28 cellular contexts compared by ENCODE assay signal in genomic region chr18:78949216-78949615, GRCh38. TPM values are rescaled to one million over a fixed set of nuclear protein-coding genes. Genes with fewer than 3 reads are reported as not detected.
"Had no signal": no experiment of that assay in that cellular context is flagged by ENCODE, and none has a peak within 500 bp of the region (broad histone marks: within the 10 kb centered on the region; RNA-seq: fewer than 3 reads in every experiment).

No MANE protein-coding gene starts in this region.

- H3K9me3 Mint-ChIP-seq: mesothelial cell of epicardium had no signal

- H3K4me3 ChIP-seq: coronary artery, dorsolateral prefrontal cortex, esophagus squamous epithelium, gastrocnemius medialis, heart right ventricle, left lung, lower lobe of right lung, mucosa of descending colon had no signal

- FAIRE-seq: colon, islet of Langerhans, keratinocyte had no signal

- ATAC-seq: esophagus mucosa, gastrocnemius medialis, heart right ventricle, left cardiac atrium, left lung, left ventricle myocardium superior, lower lobe of right lung, mucosa of descending colon had no signal

- H3K9me3 ChIP-seq: esophagus squamous epithelium, gastrocnemius medialis, lower lobe of right lung, mucosa of descending colon had no signal

- H3K36me3 ChIP-seq: esophagus squamous epithelium, gastrocnemius medialis, heart right ventricle, left lung, lower lobe of right lung had no signal

- H3K36me3 Mint-ChIP-seq: mesothelial cell of epicardium had no signal

- H3K27ac ChIP-seq: coronary artery, dorsolateral prefrontal cortex, epithelial cell of prostate, esophagus squamous epithelium, gastrocnemius medialis, heart right ventricle, left lung, lower lobe of right lung had no signal

- H3K27ac Mint-ChIP-seq: mesothelial cell of epicardium had no signal

- H3K4me3 Mint-ChIP-seq: mesothelial cell of epicardium had no signal

- H3K4me1 ChIP-seq: esophagus squamous epithelium, gastrocnemius medialis, heart right ventricle, left lung, lower lobe of right lung had no signal

- H3K4me1 Mint-ChIP-seq: mesothelial cell of epicardium had no signal

- DNase-seq: dermis blood vessel endothelial cell; dorsolateral prefrontal cortex; effector CD4-positive, alpha-beta T cell; effector memory CD4-positive, alpha-beta T cell; erythroblast; esophagus squamous epithelium; foreskin fibroblast; foreskin melanocyte; gastrocnemius medialis; glutamatergic neuron; head of caudate nucleus; heart right ventricle; hippocampal formation; left lung; left ventricle myocardium superior; lower lobe of right lung; mesenchymal stem cell; mucosa of descending colon had no signal

RNA-seq across cellular contexts. Expression of gene SALL3, which starts 30.4 kb away (rescaled TPM):
- total RNA-seq: esophagus mucosa, esophagus squamous epithelium, gastrocnemius medialis, left lung, left ventricle myocardium superior, lower lobe of right lung, lung microvascular endothelial cell, mesenteric fat pad, mucosa of descending colon had no signal
- polyA plus RNA-seq: keratinocyte had no signal
